Comparison of ENCODE assay signal across 10 cellular contexts in genomic region chr16:28063611-28064061, GRCh38. TPM values are rescaled to one million over a fixed set of nuclear protein-coding genes. Genes with fewer than 3 reads are reported as not detected.
DNase-seq lines count a peak whose midpoint lies in the region; ATAC-seq, FAIRE-seq and TF ChIP-seq lines count a peak whose summit lies in the region.
"Had no signal": no experiment of that assay in that cellular context is flagged by ENCODE, and none has a peak within 500 bp of the region (broad histone marks: within the 10 kb centered on the region; RNA-seq: fewer than 3 reads in every experiment).

GSG1L (minus strand) TSS chr16:28063714; CDS start chr16:28063424, 290 bp downstream.

- H3K36me3 Mint-ChIP-seq in chondrocyte (ENCODE audit: low read depth) (peaks cover 1% of the 10 kb centered on the region), CD14-positive monocyte (no peaks in the 10 kb centered on the region)

- H3K4me3 Mint-ChIP-seq in chondrocyte (ENCODE audit: unreplicated experiment): no peak within 1 kb of the TSS
- H3K4me3 Mint-ChIP-seq in CD14-positive monocyte: peak within 1 kb of the TSS in 1 of 2 donors; percentile 68

- DNase-seq in H7 (peak; percentile 81), chondrocyte (ENCODE audit: low spot score) (no peak), AG08396 (ENCODE audit: low spot score) (no peak), GM12892 (ENCODE audit: insufficient read length) (no peak), CD14-positive monocyte (ENCODE audit: low spot score) (no peak)
- DNase-seq: DMS153 had no signal

- ATAC-seq in GM21526 (IDR thresholded peaks at IDR 0.05; ENCODE audit: low FRiP score, unreplicated experiment): no peak

- peaks cover 47% of the 10 kb centered on the region for H3K27me3 Mint-ChIP-seq in chondrocyte (ENCODE audit: low read depth)
- H3K27me3 Mint-ChIP-seq in CD14-positive monocyte (ENCODE audit: low read depth in 3 of 3): peaks cover 48 to 75% (median 58%) of the 10 kb centered on the region in 3 donors

- H3K4me1 Mint-ChIP-seq in chondrocyte (ENCODE audit: low read depth): peaks cover 12% of the 10 kb centered on the region
- no peaks in the 10 kb centered on the region for H3K4me1 Mint-ChIP-seq in CD14-positive monocyte

- H3K27ac Mint-ChIP-seq in chondrocyte (ENCODE audit: unreplicated experiment) (no peak within 1 kb of the TSS), CD14-positive monocyte (no peak within 1 kb of the TSS)

- peaks cover 5% of the 10 kb centered on the region for H3K4me1 ChIP-seq in mesodermal cell (ENCODE audit: control insufficient read depth, insufficient read depth, low read length, poor library complexity, severe bottlenecking)

- FAIRE-seq in GM12892 (lab: Jason Lieb, UNC): no peak

- H3K27me3 ChIP-seq in H7 (ENCODE audit: control insufficient read depth, insufficient read depth, low read length): peaks cover 47% of the 10 kb centered on the region

- H3K4me3 ChIP-seq in H7 (ENCODE audit: insufficient read depth, low read depth, low read length) (peak within 1 kb of the TSS; percentile 52), mesodermal cell (ENCODE audit: extremely low read depth, insufficient read depth, low read length, poor library complexity, severe bottlenecking) (peak within 1 kb of the TSS; percentile 19)

- H3K9me3 Mint-ChIP-seq in chondrocyte (ENCODE audit: low read depth) (no peaks in the 10 kb centered on the region), CD14-positive monocyte (peaks cover 0 to 5% (median 1%) of the 10 kb centered on the region in 7 donors)

- no peaks in the 10 kb centered on the region for H3K36me3 ChIP-seq in H7 (replicated peaks; ENCODE audit: control insufficient read depth, insufficient read depth, low read length)
- no peaks in the 10 kb centered on the region for H3K36me3 ChIP-seq in mesodermal cell (ENCODE audit: control insufficient read depth, insufficient read depth, low read length)

- H3K27ac ChIP-seq in 22Rv1 (no peak within 1 kb of the TSS), mesodermal cell (ENCODE audit: low read depth, low read length, severe bottlenecking) (no peak within 1 kb of the TSS)

- TF ChIP-seq CTCF in 22Rv1 (IDR thresholded peaks at IDR 0.05) (peak; percentile 25), chondrocyte (IDR thresholded peaks at IDR 0.05) (peak; percentile 58), CD14-positive monocyte (IDR thresholded peaks at IDR 0.05) (no peak)

- H3K9me3 ChIP-seq in mesodermal cell (ENCODE audit: control insufficient read depth, low read length): no peaks in the 10 kb centered on the region

- 6 to 7% methylated on average over 36 to 45 of the region's 50 CpGs for WGBS in mesodermal cell (ENCODE audit: insufficient coverage in 2 of 2), 2 experiments

- no peak for TF ChIP-seq POLR2A in GM12892 (IDR thresholded peaks at IDR 0.05; ENCODE audit: low read depth, low read length)

- intact Hi-C loops in CD14-positive monocyte (cut with micrococcal nuclease): no loop called here

RNA-seq across cellular contexts. Expression of gene GSG1L, which starts in this region (rescaled TPM):
- 0.85 TPM in 1 of 2 replicates, not detected in the other for total RNA-seq in H7 (2014; rRNA removed; shearing (Covaris generic))
- 0.23 TPM in 1 of 3 replicates, not detected in the others for total RNA-seq in chondrocyte
- polyA plus RNA-seq in mesodermal cell (2013, experiment 1 of 2): not detected
- polyA plus RNA-seq in mesodermal cell (2013, experiment 2 of 2): not detected
- not detected for polyA plus RNA-seq in GM12892 (2012; ENCODE audit: missing spikeins)
- polyA plus RNA-seq in CD14-positive monocyte: not detected
- total RNA-seq: dermis microvascular lymphatic vessel endothelial cell had no signal

Comparison
In these comparisons a context has a peak if more than half of its experiments do, and no peak if none do; other contexts are left out.
1. Peak in DNase-seq and H3K4me3 ChIP-seq in H7; RNA of the gene not detected or under 1 TPM.